7 cellular contexts compared by ENCODE assay signal in the genomic region with DNA sequence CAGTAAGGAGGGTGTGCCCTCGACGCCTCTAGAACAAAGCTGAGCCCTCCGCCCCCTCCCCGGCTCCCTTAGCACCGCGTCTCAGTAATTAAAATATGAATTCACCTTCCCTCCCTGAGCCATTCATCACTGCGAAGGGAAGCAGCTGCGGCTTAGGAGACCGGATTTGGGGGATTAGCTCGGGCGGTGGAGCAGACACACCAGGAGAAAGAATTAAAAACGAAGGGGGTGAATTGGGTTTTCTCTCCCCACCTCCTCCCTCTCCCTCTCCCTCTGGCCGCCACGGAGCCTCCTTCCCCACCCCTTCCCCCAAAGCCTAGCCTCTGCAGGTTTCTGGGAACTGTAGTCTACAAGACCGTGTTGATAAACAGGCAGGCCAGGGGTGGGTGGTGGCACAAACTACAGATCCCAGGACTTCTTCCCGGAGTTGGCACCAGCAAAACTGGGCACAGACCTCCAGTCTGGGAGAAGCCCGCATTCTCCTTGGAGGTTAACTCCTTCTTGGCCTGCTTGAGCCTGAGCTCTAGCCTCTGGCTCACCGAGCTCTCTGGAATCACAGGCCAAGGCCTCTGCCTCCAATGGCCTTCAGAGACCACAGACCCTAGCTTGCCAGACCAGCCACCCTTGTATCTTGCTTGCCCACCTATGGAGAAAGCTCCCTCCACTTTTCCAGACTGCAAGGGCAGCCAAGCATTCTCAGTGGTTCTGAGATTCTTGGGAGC. TPM values are rescaled to one million over a fixed set of nuclear protein-coding genes. Genes with fewer than 3 reads are reported as not detected.
DNase-seq lines count a peak whose midpoint lies in the region; ATAC-seq and TF ChIP-seq lines count a peak whose summit lies in the region.

No MANE protein-coding gene starts in this region.

- peak overlapping the region; percentile 21 for H3K9ac ChIP-seq in mammary epithelial cell (ENCODE audit: insufficient read depth, low read length)

- dilution Hi-C loops in mammary epithelial cell (cut with HindIII; ENCODE audit: low sequenced_read_pairs): no loop called here

- TF ChIP-seq CTCF in mammary epithelial cell (conservative IDR thresholded peaks at IDR 0.05 in 1 of 2, IDR thresholded peaks at IDR 0.05 in 1 of 2; ENCODE audit: extremely low read depth in 1 of 2, insufficient read depth in 1 of 2, low read depth in 1 of 2, low read length in 2 of 2): no peak
- no peak for TF ChIP-seq CTCF in thyroid gland (IDR thresholded peaks at IDR 0.05)

- no peak overlapping the region for H3K4me3 ChIP-seq in mammary epithelial cell (replicated peaks in 1 of 3; ENCODE audit: insufficient read depth in 1 of 3, low read depth in 2 of 3, low read length in 3 of 3)
- peak overlapping the region in 1 of 3 donors; percentile 16 for H3K4me3 ChIP-seq in thyroid gland (replicated peaks in 1 of 3)

- no peak overlapping the region for H2AFZ ChIP-seq in mammary epithelial cell (ENCODE audit: low read depth, low read length)

- DNase-seq in NCI-H1436 (lab: John Stamatoyannopoulos, UW) (peak; percentile 92), mammary epithelial cell (no peak), thyroid gland (peak; percentile 87 to 88), AG08395 (ENCODE audit: low spot score) (no peak), DMS53 (lab: John Stamatoyannopoulos, UW) (no peak)

- no peaks in the 10 kb centered on the region for H4K20me1 ChIP-seq in mammary epithelial cell (ENCODE audit: insufficient read depth, low read length)

- H3K4me1 ChIP-seq in mammary epithelial cell (ENCODE audit: insufficient read depth, low read length) (peaks cover 72% of the 10 kb centered on the region), thyroid gland (peaks cover 79 to 86% of the 10 kb centered on the region in 2 donors)

- in situ Hi-C loops in mammary epithelial cell (cut with MboI; ENCODE audit: low sequenced_read_pairs in 2 of 2): loop anchor here in 1 of 2 donors (5.0 kb wide), 1 partner anchor 42 kb away; no protein-coding TSS in a partner anchor

- H3K79me2 ChIP-seq in mammary epithelial cell (ENCODE audit: insufficient read depth, low read length): peaks cover 67% of the 10 kb centered on the region

- peak overlapping the region; percentile 46 for H3K4me2 ChIP-seq in mammary epithelial cell (ENCODE audit: insufficient read depth, low read depth, low read length)

- ATAC-seq in GM21390 (IDR thresholded peaks at IDR 0.05; ENCODE audit: unreplicated experiment): no peak

- TF ChIP-seq POLR2A in thyroid gland (IDR thresholded peaks at IDR 0.05): no peak

- H3K27me3 ChIP-seq in mammary epithelial cell (ENCODE audit: insufficient read depth, low read length) (no peaks in the 10 kb centered on the region), layer of hippocampus (ENCODE audit: control insufficient read depth, insufficient read depth, low read length) (peaks cover 2% of the 10 kb centered on the region), thyroid gland (no peaks in the 10 kb centered on the region)

- H3K27ac ChIP-seq in mammary epithelial cell (ENCODE audit: insufficient read depth, low read depth, low read length): no peak overlapping the region
- peak overlapping the region; percentile 33 for H3K27ac ChIP-seq in layer of hippocampus (ENCODE audit: low read depth, low read length)
- peak overlapping the region; percentile 81 to 94 (median 94) for H3K27ac ChIP-seq in thyroid gland

- H3K9me3 ChIP-seq in mammary epithelial cell (replicated peaks; ENCODE audit: insufficient read depth, low read length): no peaks in the 10 kb centered on the region
- no peaks in the 10 kb centered on the region for H3K9me3 ChIP-seq in thyroid gland

- 12% methylated on average over 13 of the region's 18 CpGs for WGBS in mammary epithelial cell (ENCODE audit: low coverage, missing lambda C conversion rate)
- WGBS in thyroid gland, 2 donors: 29 to 30% methylated on average over 17 to 18 of the region's 18 CpGs

- no TSS peak for BruUV-seq in mammary epithelial cell (replicated peaks; lab: Mats Ljungman, UMichigan)

- intact Hi-C loops in mammary epithelial cell (cut with micrococcal nuclease): no loop called here
- intact Hi-C loops in thyroid gland (cut with DNase I): no loop called here

- CTCF ChIA-PET in mammary epithelial cell (lab: Charles Lee; ENCODE audit: low non-redundant PET): interaction anchor here (0.5 kb wide), 1 partner anchor 213 kb away, joined by 20 read pairs; no protein-coding TSS in a partner anchor

- H3K36me3 ChIP-seq in mammary epithelial cell (ENCODE audit: insufficient read depth, low read length) (no peaks in the 10 kb centered on the region), thyroid gland (no peaks in the 10 kb centered on the region)

RNA-seq across cellular contexts. Expression of a gene that starts 10.8 kb away (rescaled TPM):
- total RNA-seq in mammary epithelial cell (1 to 10 TPM; 1.6 to 2.5 TPM), thyroid gland (1 to 10 TPM; 2.3 to 4.2 (median 3.2) TPM)
- polyA plus RNA-seq in mammary epithelial cell: 1.8 TPM
- 4.4 TPM for polyA minus RNA-seq in mammary epithelial cell

RNA-seq across cellular contexts. Expression of a gene that starts 23.2 kb away (rescaled TPM):
- total RNA-seq in mammary epithelial cell (1 to 10 TPM; 3.2 to 5.2 TPM), thyroid gland (1 to 10 TPM in 3 of 4 donors, under 1 TPM in 1; 0.67 to 7.3 (median 6.0) TPM)
- 4.6 TPM for polyA plus RNA-seq in mammary epithelial cell
- polyA minus RNA-seq in mammary epithelial cell: 2.8 TPM

RNA-seq across cellular contexts. Expression of a gene that starts 59.4 kb away (rescaled TPM):
- 10 to 100 TPM; 23.2 to 28.6 TPM for total RNA-seq in mammary epithelial cell
- 24.6 TPM for polyA plus RNA-seq in mammary epithelial cell
- polyA minus RNA-seq in mammary epithelial cell: 57.9 TPM
- total RNA-seq in thyroid gland: 10 to 100 TPM; 13.6 to 22.4 (median 16.9) TPM

Comparison
In these comparisons a context has a peak if more than half of its experiments do, and no peak if none do; other contexts are left out.
1. DNase-seq: peak in NCI-H1436 (single experiment) and thyroid gland (2 of 2); none in mammary epithelial cell (single experiment), AG08395 (single experiment) and DMS53 (single experiment).